8 cellular contexts compared by ENCODE assay signal in the genomic region with DNA sequence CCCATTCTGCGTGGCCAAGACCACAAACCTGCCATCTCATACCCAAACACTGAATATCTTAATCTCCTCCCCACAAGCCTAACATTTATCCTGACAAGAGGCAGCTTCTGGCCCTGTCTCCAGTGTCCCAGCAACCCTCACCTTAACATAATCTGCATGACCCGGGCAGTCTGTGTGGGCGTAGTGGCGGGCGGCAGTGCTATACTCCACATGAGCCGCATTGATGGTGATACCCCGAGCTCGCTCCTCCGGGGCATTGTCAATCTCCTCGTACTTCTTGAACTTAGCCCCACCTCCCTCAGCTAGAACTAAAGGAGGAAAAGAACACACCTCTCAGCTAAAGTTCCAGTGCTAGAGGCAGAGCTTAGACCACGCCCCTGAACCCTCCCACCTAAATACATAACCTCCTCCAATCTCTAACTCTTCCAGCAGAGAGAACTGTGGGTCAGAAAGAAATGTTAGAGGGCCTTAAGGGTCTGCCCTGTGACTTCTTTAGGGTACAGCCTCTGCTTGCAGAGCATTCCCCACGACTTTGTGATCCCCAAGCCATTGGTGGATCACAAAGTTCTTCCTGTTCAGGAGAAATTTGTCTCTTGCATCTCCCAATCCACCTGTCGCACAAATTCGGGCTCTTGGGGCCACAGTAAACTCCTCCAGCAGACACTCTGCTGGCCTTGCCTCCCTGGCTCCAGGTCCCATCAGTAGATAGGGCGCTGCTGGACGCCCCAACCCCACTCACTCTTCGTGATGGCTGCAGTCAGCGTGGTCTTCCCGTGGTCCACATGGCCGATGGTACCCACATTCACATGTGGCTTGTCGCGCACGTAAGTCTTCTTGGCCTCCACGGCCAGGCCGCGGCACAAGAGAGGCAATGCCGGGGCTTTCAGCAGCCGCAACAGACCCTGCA. TPM values are rescaled to one million over a fixed set of nuclear protein-coding genes. Genes with fewer than 3 reads are reported as not detected.
DNase-seq lines count a peak whose midpoint lies in the region; ATAC-seq and TF ChIP-seq lines count a peak whose summit lies in the region.

No MANE protein-coding gene starts in this region.

- H3K4me3 ChIP-seq in RWPE2 (ENCODE audit: severe bottlenecking) = peak overlapping the region; percentile 72
- peak overlapping the region; percentile 90 for H3K4me3 ChIP-seq in coronary artery
- H3K4me3 ChIP-seq in mononuclear cell (ENCODE audit: low read length) = peak overlapping the region; percentile 89
- peak overlapping the region; percentile 69 to 78 for H3K4me3 ChIP-seq in tibial artery

- H3K36me3 ChIP-seq in RWPE2 (ENCODE audit: low read depth) (peaks cover 40% of the 10 kb centered on the region), tibial artery (peaks cover 30 to 34% (median 30%) of the 10 kb centered on the region in 3 donors)

- no peaks in the 10 kb centered on the region for H3K4me1 ChIP-seq in RWPE2 (ENCODE audit: insufficient read depth, poor library complexity, severe bottlenecking)
- H3K4me1 ChIP-seq in mononuclear cell (ENCODE audit: insufficient read depth, low read length) = peaks cover 23% of the 10 kb centered on the region
- peaks cover 0 to 28% (median 19%) of the 10 kb centered on the region in 4 donors for H3K4me1 ChIP-seq in tibial artery

- H3K9me3 ChIP-seq in RWPE2 (ENCODE audit: severe bottlenecking) (no peaks in the 10 kb centered on the region), mononuclear cell (ENCODE audit: low read depth, low read length) (no peaks in the 10 kb centered on the region), tibial artery (no peaks in the 10 kb centered on the region)

- ATAC-seq in HG02678 (IDR thresholded peaks at IDR 0.05; ENCODE audit: unreplicated experiment) (peak; percentile 1), RWPE2 (ENCODE audit: low read depth) (no peak), GM21619 (IDR thresholded peaks at IDR 0.05; ENCODE audit: unreplicated experiment) (no peak)

- intact Hi-C loops in tibial artery (cut with DNase I; ENCODE audit: low total_unique reads) = loop anchor here (2.0 kb wide), 2 partner anchors 21 to 79 kb away; a partner anchor contains a TSS

- TF ChIP-seq CTCF in RWPE2 (IDR thresholded peaks at IDR 0.05; ENCODE audit: poor library complexity, severe bottlenecking) (no peak), coronary artery (IDR thresholded peaks at IDR 0.05) (no peak), tibial artery (IDR thresholded peaks at IDR 0.05) (no peak)

- H3K27me3 ChIP-seq in RWPE2 (ENCODE audit: insufficient read depth, poor library complexity, severe bottlenecking) (no peaks in the 10 kb centered on the region), mononuclear cell (ENCODE audit: insufficient read depth, low read length) (no peaks in the 10 kb centered on the region), tibial artery (no peaks in the 10 kb centered on the region)

- peak; percentile 74 for DNase-seq in ELF-1 (ENCODE audit: low read depth, low spot score)
- DNase-seq in RWPE2 (ENCODE audit: low spot score) = no peak
- no peak for DNase-seq in coronary artery (ENCODE audit: low spot score)
- DNase-seq in tibial artery = no peak
- DNase-seq in NCI-H187 treated with DMSO at 0.1 percent for 48 hours (lab: John Stamatoyannopoulos, UW) = no peak

- H3K27ac ChIP-seq in RWPE2 (ENCODE audit: poor library complexity, severe bottlenecking) (peak overlapping the region; percentile 43), coronary artery (peak overlapping the region; percentile 86 to 93), tibial artery (peak overlapping the region; percentile 88 to 95)

RNA-seq across cellular contexts. Expression of a gene that starts 0.7 kb away (rescaled TPM):
- total RNA-seq in mononuclear cell = 62.5 TPM

RNA-seq across cellular contexts. Expression of a gene that starts 18.2 kb away (rescaled TPM):
- 12.1 TPM for total RNA-seq in mononuclear cell

RNA-seq across cellular contexts. Expression of a gene that starts 22.6 kb away (rescaled TPM):
- 85.7 TPM for total RNA-seq in mononuclear cell

RNA-seq across cellular contexts. Expression of a gene that starts 32.9 kb away (rescaled TPM):
- total RNA-seq in mononuclear cell = 0.52 TPM
